15 cellular contexts compared by ENCODE assay signal in the genomic region with DNA sequence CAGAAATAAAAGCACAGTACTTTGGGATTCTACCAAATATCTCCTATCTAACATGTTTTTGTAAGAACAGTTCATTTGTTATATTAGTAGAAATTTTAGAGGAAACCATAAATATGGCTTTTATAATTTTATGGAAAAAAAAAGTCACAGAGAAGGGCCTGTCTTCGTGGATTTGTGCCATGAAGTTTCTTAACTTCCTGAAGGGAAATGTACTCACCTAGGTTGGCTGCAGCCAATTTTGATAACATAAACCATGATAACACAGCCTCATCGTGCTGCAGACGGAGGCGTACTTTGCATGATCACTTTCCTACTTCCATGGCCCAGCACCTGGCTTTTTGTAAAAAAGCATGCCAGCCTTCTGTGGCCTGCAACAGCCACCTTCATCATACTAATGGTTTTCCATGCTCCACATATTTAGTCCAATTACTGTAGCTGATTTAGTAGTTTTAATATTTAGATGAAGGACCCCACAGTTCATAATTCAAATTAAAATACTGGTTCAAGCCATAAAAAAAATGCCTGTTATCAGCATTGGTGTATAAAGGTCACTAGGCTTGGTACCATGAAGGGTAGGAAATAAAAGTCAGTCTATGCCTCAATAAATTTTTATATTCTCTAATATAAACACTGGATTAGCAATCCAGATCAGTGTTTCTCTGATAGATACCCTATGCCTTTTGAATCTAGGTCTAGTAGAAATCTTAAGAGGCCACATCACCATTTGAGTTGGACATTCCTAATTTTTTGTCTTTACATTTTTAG.
A peak's percentile ranks its signal among the peaks of the same experiment; 100 is the strongest.
DNase-seq lines count a peak whose midpoint lies in the region; ATAC-seq, FAIRE-seq and TF ChIP-seq lines count a peak whose summit lies in the region.
"Had no signal": no experiment of that assay in that cellular context is flagged by ENCODE, and none has a peak within 500 bp of the region (broad histone marks: within the 10 kb centered on the region; RNA-seq: fewer than 3 reads in every experiment).

No MANE protein-coding gene starts in this region.

- DNase-seq in A549 (ENCODE audit: low read depth in 1 of 2, low spot score in 1 of 2): no peak
- DNase-seq in GM23248: peak; percentile 40
- DNase-seq in astrocyte (ENCODE audit: low read depth): no peak
- DNase-seq in naive thymus-derived CD4-positive, alpha-beta T cell: no peak
- no peak for DNase-seq in SW 1271 (lab: John Stamatoyannopoulos, UW)
- no peak for DNase-seq in sigmoid colon
- DNase-seq in D341Med (ENCODE audit: low spot score): no peak
- no peak for DNase-seq in MV-4-11 (lab: John Stamatoyannopoulos, UW)
- DNase-seq: activated CD4-positive, alpha-beta T cell treated with anti-CD3 and anti-CD28 coated beads, Interleukin-2, amount 10 ng/mL, durations not matched to agents 24 days and 14 days; DMS 273 treated with DMSO at 0.1 percent for 48 hours; kidney; NCI-H82; stimulated activated naive CD8-positive, alpha-beta T cell treated with anti-CD3 and anti-CD28 coated beads, Interleukin-15, amount 100 ng/mL, for 72 hours had no signal

- no peak for ATAC-seq in A549
- ATAC-seq in naive thymus-derived CD4-positive, alpha-beta T cell: no peak
- ATAC-seq: stimulated activated naive CD8-positive, alpha-beta T cell treated with anti-CD3 and anti-CD28 coated beads, Interleukin-15, amount 100 ng/mL, for 72 hours had no signal

- POLR2A ChIA-PET in A549 (lab: Yijun Ruan, JAX): interaction anchor here (1.7 kb wide), 1 partner anchor 22 kb away, joined by 7 read pairs; no protein-coding TSS in a partner anchor
- POLR2A ChIA-PET in naive thymus-derived CD4-positive, alpha-beta T cell (lab: Charles Lee): no interaction called here

- H3K4me3 Mint-ChIP-seq in astrocyte (ENCODE audit: unreplicated experiment): no peak overlapping the region
- no peak overlapping the region for H3K4me3 Mint-ChIP-seq in naive thymus-derived CD4-positive, alpha-beta T cell
- H3K4me3 Mint-ChIP-seq: activated CD4-positive, alpha-beta T cell treated with anti-CD3 and anti-CD28 coated beads, Interleukin-2, amount 10 ng/mL, durations not matched to agents 24 days and 14 days had no signal

- H3K4me1 ChIP-seq in A549 (peaks cover 83% of the 10 kb centered on the region), GM23248 (ENCODE audit: insufficient read depth) (peaks cover 82% of the 10 kb centered on the region), astrocyte (ENCODE audit: insufficient read depth, low read length) (peaks cover 27% of the 10 kb centered on the region), sigmoid colon (peaks cover 0 to 1% (median 0%) of the 10 kb centered on the region in 4 donors)
- H3K4me1 ChIP-seq in naive thymus-derived CD4-positive, alpha-beta T cell (ENCODE audit: control insufficient read depth in 2 of 2, insufficient read depth in 2 of 2, low read length in 2 of 2): peaks cover 4 to 15% of the 10 kb centered on the region in 2 donors

- CTCF ChIA-PET in A549 (lab: Yijun Ruan, JAX): interaction anchor here (0.6 to 1.4 kb wide), 5 partner anchors 12 to 71 kb away, joined by 3 to 6 read pairs (median 3); no protein-coding TSS in a partner anchor
- CTCF ChIA-PET in naive thymus-derived CD4-positive, alpha-beta T cell (lab: Charles Lee): interaction anchor here (0.6 kb wide), 1 partner anchor 157 kb away, joined by 4 read pairs; no protein-coding TSS in a partner anchor

- TF ChIP-seq EP300 in A549 (IDR thresholded peaks at IDR 0.05): no peak
- no peak for TF ChIP-seq EP300 in sigmoid colon (IDR thresholded peaks at IDR 0.05)

- TF ChIP-seq POLR2A in A549 (IDR thresholded peaks at IDR 0.05; ENCODE audit: low read length) (no peak), sigmoid colon (IDR thresholded peaks at IDR 0.05) (no peak)

- TF ChIP-seq CTCF in A549 (IDR thresholded peaks at IDR 0.05): no peak
- no peak for TF ChIP-seq CTCF in astrocyte (IDR thresholded peaks at IDR 0.05; ENCODE audit: insufficient read depth, low read depth, low read length)
- TF ChIP-seq CTCF in sigmoid colon (IDR thresholded peaks at IDR 0.05): no peak

- H3F3A ChIP-seq in GM23248 (ENCODE audit: insufficient read depth): peaks cover 53% of the 10 kb centered on the region

- no peak for TF ChIP-seq RAD21 in A549 (conservative IDR thresholded peaks at IDR 0.05 in 1 of 2, IDR thresholded peaks at IDR 0.05 in 1 of 2)

- H3K79me2 ChIP-seq in GM23248 (ENCODE audit: insufficient read depth) (peaks cover 15% of the 10 kb centered on the region; the same call in 1 of the 2 replicates), astrocyte (ENCODE audit: insufficient read depth, low read length) (no peaks in the 10 kb centered on the region)

- H3K4me1 Mint-ChIP-seq in astrocyte (ENCODE audit: low read depth, unreplicated experiment): peaks cover 60% of the 10 kb centered on the region
- peaks cover 29 to 81% (median 58%) of the 10 kb centered on the region in 7 donors for H3K4me1 Mint-ChIP-seq in naive thymus-derived CD4-positive, alpha-beta T cell

- WGBS in A549 (ENCODE audit: missing lambda C conversion rate): 37% methylated on average over 4 of the region's 4 CpGs
- WGBS in GM23248 (ENCODE audit: low coverage in 1 of 2, low lambda C conversion rate in 2 of 2, missing lambda C conversion rate in 2 of 2), 2 experiments: 54 to 65% methylated on average over 4 of the region's 4 CpGs
- 13 to 45% methylated on average over 4 of the region's 4 CpGs for WGBS in sigmoid colon, 2 donors

- H3K36me3 ChIP-seq in GM23248 (ENCODE audit: low read depth): no peaks in the 10 kb centered on the region
- H3K36me3 ChIP-seq in astrocyte (ENCODE audit: insufficient read depth, low read length): no peaks in the 10 kb centered on the region
- H3K36me3 ChIP-seq in naive thymus-derived CD4-positive, alpha-beta T cell (ENCODE audit: control insufficient read depth in 2 of 3, insufficient read depth in 3 of 3, low read length in 3 of 3): peaks cover 20 to 92% (median 59%) of the 10 kb centered on the region in 3 experiments
- no peaks in the 10 kb centered on the region for H3K36me3 ChIP-seq in sigmoid colon

- no peaks in the 10 kb centered on the region for H4K20me1 ChIP-seq in GM23248 (ENCODE audit: insufficient read depth)
- no peaks in the 10 kb centered on the region for H4K20me1 ChIP-seq in astrocyte (ENCODE audit: insufficient read depth, low read length)

- H3K9me2 ChIP-seq in GM23248 (ENCODE audit: insufficient read depth): no peaks in the 10 kb centered on the region

- H3K27me3 Mint-ChIP-seq in astrocyte (ENCODE audit: low read depth, unreplicated experiment): no peaks in the 10 kb centered on the region
- H3K27me3 Mint-ChIP-seq in naive thymus-derived CD4-positive, alpha-beta T cell: no peaks in the 10 kb centered on the region
- H3K27me3 Mint-ChIP-seq: activated CD4-positive, alpha-beta T cell treated with anti-CD3 and anti-CD28 coated beads, Interleukin-2, amount 10 ng/mL, durations not matched to agents 24 days and 14 days; IgD-negative memory B cell; stimulated activated naive CD8-positive, alpha-beta T cell treated with anti-CD3 and anti-CD28 coated beads, Interleukin-15, amount 100 ng/mL, for 72 hours had no signal

- no peaks in the 10 kb centered on the region for H3K36me3 Mint-ChIP-seq in astrocyte (ENCODE audit: low read depth, unreplicated experiment)
- H3K36me3 Mint-ChIP-seq in naive thymus-derived CD4-positive, alpha-beta T cell: peaks cover 27 to 72% (median 57%) of the 10 kb centered on the region in 5 donors

- H2AFZ ChIP-seq in GM23248 (0 out of 2 replicates have a peak overlapping the region, but pooled peaks have one; percentile 22), astrocyte (ENCODE audit: low read depth, low read length) (no peak overlapping the region)

- H3K4me2 ChIP-seq in A549 (peak overlapping the region; percentile 20; the same call in 2 of the 3 replicates), GM23248 (ENCODE audit: unreplicated experiment) (peak overlapping the region; percentile 50), astrocyte (ENCODE audit: low read length) (no peak overlapping the region)

- no peak overlapping the region for H3K4me3 ChIP-seq in A549
- H3K4me3 ChIP-seq in GM23248: no peak overlapping the region
- no peak overlapping the region for H3K4me3 ChIP-seq in astrocyte (ENCODE audit: insufficient read depth, low read depth, low read length)
- H3K4me3 ChIP-seq in naive thymus-derived CD4-positive, alpha-beta T cell (ENCODE audit: low read length): no peak overlapping the region
- H3K4me3 ChIP-seq in sigmoid colon: no peak overlapping the region

- no peaks in the 10 kb centered on the region for H3K27me3 ChIP-seq in GM23248 (replicated peaks; ENCODE audit: insufficient read depth)
- H3K27me3 ChIP-seq in astrocyte (ENCODE audit: insufficient read depth, low read length): no peaks in the 10 kb centered on the region
- no peaks in the 10 kb centered on the region for H3K27me3 ChIP-seq in naive thymus-derived CD4-positive, alpha-beta T cell (ENCODE audit: control insufficient read depth in 2 of 2, insufficient read depth in 2 of 2, low read length in 2 of 2)
- H3K27me3 ChIP-seq in sigmoid colon: no peaks in the 10 kb centered on the region

- in situ Hi-C loops in GM23248 (cut with MboI): no loop called here

- peaks cover 2% of the 10 kb centered on the region for H3K9me3 Mint-ChIP-seq in astrocyte (ENCODE audit: unreplicated experiment)
- H3K9me3 Mint-ChIP-seq in naive thymus-derived CD4-positive, alpha-beta T cell: peaks cover 0 to 4% (median 0%) of the 10 kb centered on the region in 11 donors
- H3K9me3 Mint-ChIP-seq: IgD-negative memory B cell had no signal

- H3K9me3 ChIP-seq in A549 (no peaks in the 10 kb centered on the region), GM23248 (ENCODE audit: low read depth) (no peaks in the 10 kb centered on the region), astrocyte (ENCODE audit: insufficient read depth, low read depth, low read length) (no peaks in the 10 kb centered on the region), sigmoid colon (no peaks in the 10 kb centered on the region)
- no peaks in the 10 kb centered on the region for H3K9me3 ChIP-seq in naive thymus-derived CD4-positive, alpha-beta T cell (ENCODE audit: control insufficient read depth in 2 of 3, low read length in 3 of 3)

- intact Hi-C loops in naive thymus-derived CD4-positive, alpha-beta T cell (cut with micrococcal nuclease): loop anchor here (2.0 to 10.0 kb wide), 4 partner anchors 29 to 303 kb away; no protein-coding TSS in a partner anchor
- intact Hi-C loops in sigmoid colon (cut with DNase I): no loop called here

- H3K9ac ChIP-seq in GM23248: peak overlapping the region; percentile 50
- no peak overlapping the region for H3K9ac ChIP-seq in astrocyte (ENCODE audit: low read length)

- no peak for FAIRE-seq in A549 (lab: Jason Lieb, UNC)
- FAIRE-seq in astrocyte (lab: Jason Lieb, UNC): no peak
- FAIRE-seq: GM18507, kidney had no signal

- H3K27ac ChIP-seq in A549 (peak overlapping the region; percentile 82 to 99), GM23248 (peak overlapping the region; percentile 44), astrocyte (ENCODE audit: low read depth, low read length) (no peak overlapping the region), sigmoid colon (no peak overlapping the region)
- H3K27ac ChIP-seq in naive thymus-derived CD4-positive, alpha-beta T cell (ENCODE audit: low read depth, low read length): peak overlapping the region; percentile 33

- peak overlapping the region; percentile 24 for H3K27ac Mint-ChIP-seq in astrocyte (ENCODE audit: unreplicated experiment)
- peak overlapping the region in 8 of 9 donors; percentile 36 to 85 (median 68) for H3K27ac Mint-ChIP-seq in naive thymus-derived CD4-positive, alpha-beta T cell
- H3K27ac Mint-ChIP-seq: IgD-negative memory B cell had no signal

TF ChIP-seq in A549, 52 proteins besides CTCF, POLR2A, EP300 and RAD21 (continues in another document):
- no peak for TF ChIP-seq SREBF2 (IDR thresholded peaks at IDR 0.05)

Comparison
In these comparisons a context has a peak if more than half of its experiments do, and no peak if none do; other contexts are left out.
1. H3K27ac ChIP-seq: peak in A549 (2 of 2), GM23248 (single experiment) and naive thymus-derived CD4-positive, alpha-beta T cell (single experiment); none in astrocyte (single experiment) and sigmoid colon (0 of 4).